In genomic region chr14:37874429-37875109, GRCh38 we compare ENCODE assay signal across 9 cellular contexts.
DNase-seq lines count a peak whose midpoint lies in the region; ATAC-seq and TF ChIP-seq lines count a peak whose summit lies in the region.
"Had no signal": no experiment of that assay in that cellular context is flagged by ENCODE, and none has a peak within 500 bp of the region (broad histone marks: within the 10 kb centered on the region; RNA-seq: fewer than 3 reads in every experiment).

No MANE protein-coding gene starts in this region.

- no peak for TF ChIP-seq EP300 in Ishikawa (IDR thresholded peaks at IDR 0.05; ENCODE audit: borderline replicate concordance)
- TF ChIP-seq EP300 in suprapubic skin (IDR thresholded peaks at IDR 0.05) = no peak

- peaks cover 7% of the 10 kb centered on the region for H3K27me3 Mint-ChIP-seq in activated T-cell treated with anti-CD3 and anti-CD28 coated beads, Interleukin-2, amount 50 U/mL, for 24 hours
- H3K27me3 Mint-ChIP-seq: memory B cell had no signal

- H4K20me1 ChIP-seq in PC-9 (ENCODE audit: insufficient read depth) = no peaks in the 10 kb centered on the region

- no peak for TF ChIP-seq POLR2A in suprapubic skin (IDR thresholded peaks at IDR 0.05)

- H3K27me3 ChIP-seq in PC-9 (ENCODE audit: insufficient read depth, low read depth) (no peaks in the 10 kb centered on the region), suprapubic skin (no peaks in the 10 kb centered on the region)

- TF ChIP-seq CTCF in PC-9 (conservative IDR thresholded peaks at IDR 0.05) (peak; percentile 85), fibroblast of the aortic adventitia (IDR thresholded peaks at IDR 0.05; ENCODE audit: insufficient read depth, low read length) (peak; percentile 87), suprapubic skin (IDR thresholded peaks at IDR 0.05) (peak; percentile 61 to 81)

- peak; percentile 85 for DNase-seq in Daoy (ENCODE audit: low read depth)
- peak; percentile 51 to 76 for DNase-seq in PC-9
- DNase-seq in activated T-cell treated with anti-CD3 and anti-CD28 coated beads, Interleukin-2, amount 50 U/mL, for 24 hours = peak; percentile 84
- DNase-seq in fibroblast of the aortic adventitia (ENCODE audit: low read depth) = peak; percentile 64
- DNase-seq in nucleus accumbens (lab: John Stamatoyannopoulos, UW) = peak in 48 of 56 donors; percentile 3 to 82 (median 38)
- DNase-seq in suprapubic skin (ENCODE audit: low spot score in 2 of 2) = peak; percentile 84 to 92

- H3K9me3 Mint-ChIP-seq in activated T-cell treated with anti-CD3 and anti-CD28 coated beads, Interleukin-2, amount 50 U/mL, for 24 hours = no peaks in the 10 kb centered on the region

- WGBS in suprapubic skin = 39% methylated on average over 15 of the region's 15 CpGs

- no peaks in the 10 kb centered on the region for H3F3A ChIP-seq in PC-9 (ENCODE audit: insufficient read depth, low read depth)

- CTCF ChIA-PET in PC-9 (lab: Charles Lee) = interaction anchor here (1.2 kb wide), 1 partner anchor 622 kb away, joined by 4 read pairs; no protein-coding TSS in a partner anchor

- H3K36me3 Mint-ChIP-seq in activated T-cell treated with anti-CD3 and anti-CD28 coated beads, Interleukin-2, amount 50 U/mL, for 24 hours (ENCODE audit: low read depth) = no peaks in the 10 kb centered on the region
- H3K36me3 Mint-ChIP-seq: memory B cell had no signal

- peak; percentile 95 for TF ChIP-seq RAD21 in Ishikawa (IDR thresholded peaks at IDR 0.05; ENCODE audit: low read depth)

- H3K4me3 ChIP-seq in PC-9 = no peak overlapping the region
- no peak overlapping the region for H3K4me3 ChIP-seq in fibroblast of the aortic adventitia (ENCODE audit: low read depth, low read length)
- H3K4me3 ChIP-seq in suprapubic skin = no peak overlapping the region

- intact Hi-C loops in PC-9 (cut with micrococcal nuclease; ENCODE audit: unreplicated experiment) = loop anchor here (1.0 to 2.0 kb wide), 3 partner anchors 166 to 628 kb away; no protein-coding TSS in a partner anchor

- no peak overlapping the region for H3K27ac ChIP-seq in PC-9
- no peak overlapping the region for H3K27ac ChIP-seq in suprapubic skin

- H3K9me3 ChIP-seq in PC-9 (ENCODE audit: insufficient read depth, low read depth) = no peaks in the 10 kb centered on the region
- H3K9me3 ChIP-seq in suprapubic skin = no peaks in the 10 kb centered on the region

- no peaks in the 10 kb centered on the region for H3K9me2 ChIP-seq in PC-9 (ENCODE audit: insufficient read depth)

- POLR2A ChIA-PET in PC-9 (lab: Charles Lee; ENCODE audit: unreplicated experiment) = interaction anchor here (0.6 to 1.2 kb wide), 2 partner anchors 625 to 644 kb away, joined by 3 to 4 read pairs; no protein-coding TSS in a partner anchor

- no peak overlapping the region for H2AFZ ChIP-seq in PC-9

- no peak overlapping the region for H3K4me2 ChIP-seq in PC-9

- no peak overlapping the region for H3K27ac Mint-ChIP-seq in activated T-cell treated with anti-CD3 and anti-CD28 coated beads, Interleukin-2, amount 50 U/mL, for 24 hours
- H3K27ac Mint-ChIP-seq: memory B cell had no signal

- H3K36me3 ChIP-seq in PC-9 (ENCODE audit: low read depth) (no peaks in the 10 kb centered on the region), suprapubic skin (no peaks in the 10 kb centered on the region)

- H3K4me1 ChIP-seq in PC-9 (replicated peaks; ENCODE audit: insufficient read depth) (no peaks in the 10 kb centered on the region), suprapubic skin (peaks cover 4% of the 10 kb centered on the region)

- H3K4me3 Mint-ChIP-seq in activated T-cell treated with anti-CD3 and anti-CD28 coated beads, Interleukin-2, amount 50 U/mL, for 24 hours = no peak overlapping the region
- H3K4me3 Mint-ChIP-seq: memory B cell had no signal

- peak; percentile 97 for ATAC-seq in GM21619 (IDR thresholded peaks at IDR 0.05; ENCODE audit: unreplicated experiment)

- no TSS peak for BruUV-seq in PC-9 (replicated peaks; lab: Mats Ljungman, UMichigan)

- peaks cover 6% of the 10 kb centered on the region for H3K4me1 Mint-ChIP-seq in activated T-cell treated with anti-CD3 and anti-CD28 coated beads, Interleukin-2, amount 50 U/mL, for 24 hours (ENCODE audit: low read depth)
- H3K4me1 Mint-ChIP-seq: memory B cell had no signal

- no peaks in the 10 kb centered on the region for H3K79me2 ChIP-seq in PC-9 (ENCODE audit: low read depth)

TF ChIP-seq in Ishikawa, 13 proteins besides CTCF, POLR2A, EP300 and RAD21:
- TF ChIP-seq EGR1 (IDR thresholded peaks at IDR 0.05) = no peak
- no peak for TF ChIP-seq TAF1 (IDR thresholded peaks at IDR 0.05; ENCODE audit: low read depth)
- no peak for TF ChIP-seq CREB1 (IDR thresholded peaks at IDR 0.05; ENCODE audit: low read depth)
- no peak for TF ChIP-seq TCF12 (IDR thresholded peaks at IDR 0.05; ENCODE audit: low read depth)
- TF ChIP-seq ZBTB7A (IDR thresholded peaks at IDR 0.05; ENCODE audit: low read depth) = no peak
- TF ChIP-seq CEBPB (IDR thresholded peaks at IDR 0.05) = no peak
- no peak for TF ChIP-seq FOXM1 (IDR thresholded peaks at IDR 0.05; ENCODE audit: borderline replicate concordance, low read depth)
- no peak for TF ChIP-seq YY1 (IDR thresholded peaks at IDR 0.05; ENCODE audit: low read depth)
- TF ChIP-seq NFIC (IDR thresholded peaks at IDR 0.05) = no peak
- TF ChIP-seq TEAD4 (IDR thresholded peaks at IDR 0.05) = no peak; the same call in 1 of the 2 replicates
- no peak for TF ChIP-seq USF1 (IDR thresholded peaks at IDR 0.05)
- TF ChIP-seq MAX (IDR thresholded peaks at IDR 0.05) = no peak
- TF ChIP-seq REST (IDR thresholded peaks at IDR 0.05; ENCODE audit: low read depth) = no peak

Comparison
In these comparisons a context has a peak if more than half of its experiments do, and no peak if none do; other contexts are left out.
1. DNase-seq: peak in every context shown above with its lines; median percentile 88 in suprapubic skin; 85 in Daoy; 84 in activated T-cell treated with anti-CD3 and anti-CD28 coated beads, Interleukin-2, amount 50 U/mL, for 24 hours; 64 in fibroblast of the aortic adventitia; 64 in PC-9; 38 in nucleus accumbens.